Comparison of ENCODE assay signal across 1 cellular context in the genomic region with DNA sequence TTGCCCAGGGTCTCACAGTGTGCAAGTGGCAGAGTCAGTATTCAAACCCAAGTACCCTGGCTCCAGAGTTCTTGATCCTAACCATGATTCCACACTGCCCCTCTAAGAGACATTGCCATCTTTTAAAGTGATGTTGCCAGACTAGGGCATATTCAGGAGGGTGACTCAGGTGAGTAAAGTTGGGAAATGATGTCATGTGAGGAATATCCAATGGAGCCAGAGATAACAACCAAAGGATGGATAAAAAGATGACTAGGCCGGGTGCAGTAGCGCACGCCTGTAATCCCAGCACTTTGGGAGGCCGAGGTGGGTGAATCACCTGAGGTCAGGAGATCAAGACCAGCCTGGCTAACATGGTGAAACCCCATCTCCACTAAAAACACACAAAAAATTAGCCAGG.
TF ChIP-seq lines count a peak whose summit lies in the region.

No MANE protein-coding gene starts in this region.

TF ChIP-seq in IMR-90, 13 proteins besides CTCF, POLR2A, EP300 and RAD21 (continued from another document):
- TF ChIP-seq ELK1 (IDR thresholded peaks at IDR 0.05; ENCODE audit: borderline replicate concordance, low read depth, low read length) (no peak), MAZ (IDR thresholded peaks at IDR 0.05; ENCODE audit: borderline replicate concordance, low read depth, low read length) (no peak), BHLHE40 (IDR thresholded peaks at IDR 0.05; ENCODE audit: low read depth, low read length) (no peak), RFX5 (IDR thresholded peaks at IDR 0.05; ENCODE audit: low read depth, low read length) (no peak)
